1 cellular context compared by ENCODE assay signal in the genomic region with DNA sequence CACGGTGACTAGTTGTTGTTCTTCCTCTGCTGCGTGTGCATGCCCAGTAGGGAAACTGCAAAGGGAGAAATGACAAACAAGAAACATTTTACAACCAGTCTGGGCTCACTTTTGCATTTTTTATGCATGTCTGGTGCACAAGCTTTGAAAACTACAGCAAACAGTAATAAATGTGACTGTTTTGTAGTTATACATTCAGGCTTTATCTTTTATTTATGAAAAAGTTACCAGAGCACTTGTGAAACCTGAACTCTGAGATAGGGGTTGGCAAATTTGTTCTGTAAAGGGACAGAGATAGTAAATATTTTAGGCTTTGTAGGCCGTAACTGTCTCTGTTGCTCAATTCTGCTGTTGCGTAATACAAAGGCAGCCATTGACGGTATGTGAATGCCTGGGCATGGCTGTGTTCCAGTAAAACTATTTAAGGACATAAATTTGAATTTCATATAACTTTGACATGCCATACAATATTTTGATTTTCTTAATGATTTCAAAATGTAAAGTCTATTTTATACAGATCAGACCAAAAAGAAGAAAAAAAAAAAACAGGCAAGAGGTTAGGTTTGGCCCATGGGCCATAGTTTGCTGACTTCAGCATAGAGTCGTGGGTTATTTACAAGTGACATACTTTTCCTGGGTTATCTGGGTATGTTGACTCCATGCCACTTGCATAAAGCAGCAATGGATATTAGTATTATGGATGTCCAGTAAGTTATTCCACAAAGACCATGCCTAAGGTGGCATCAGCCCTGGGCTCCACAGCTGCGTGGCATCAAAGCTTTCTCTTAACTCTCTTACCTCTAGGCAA.
TF ChIP-seq lines count a peak whose summit lies in the region.

No MANE protein-coding gene starts in this region.

TF ChIP-seq in HepG2, 621 proteins besides CTCF, POLR2A, EP300 and RAD21 (continued from another document and continues in another):
- TF ChIP-seq, protein P1, sequence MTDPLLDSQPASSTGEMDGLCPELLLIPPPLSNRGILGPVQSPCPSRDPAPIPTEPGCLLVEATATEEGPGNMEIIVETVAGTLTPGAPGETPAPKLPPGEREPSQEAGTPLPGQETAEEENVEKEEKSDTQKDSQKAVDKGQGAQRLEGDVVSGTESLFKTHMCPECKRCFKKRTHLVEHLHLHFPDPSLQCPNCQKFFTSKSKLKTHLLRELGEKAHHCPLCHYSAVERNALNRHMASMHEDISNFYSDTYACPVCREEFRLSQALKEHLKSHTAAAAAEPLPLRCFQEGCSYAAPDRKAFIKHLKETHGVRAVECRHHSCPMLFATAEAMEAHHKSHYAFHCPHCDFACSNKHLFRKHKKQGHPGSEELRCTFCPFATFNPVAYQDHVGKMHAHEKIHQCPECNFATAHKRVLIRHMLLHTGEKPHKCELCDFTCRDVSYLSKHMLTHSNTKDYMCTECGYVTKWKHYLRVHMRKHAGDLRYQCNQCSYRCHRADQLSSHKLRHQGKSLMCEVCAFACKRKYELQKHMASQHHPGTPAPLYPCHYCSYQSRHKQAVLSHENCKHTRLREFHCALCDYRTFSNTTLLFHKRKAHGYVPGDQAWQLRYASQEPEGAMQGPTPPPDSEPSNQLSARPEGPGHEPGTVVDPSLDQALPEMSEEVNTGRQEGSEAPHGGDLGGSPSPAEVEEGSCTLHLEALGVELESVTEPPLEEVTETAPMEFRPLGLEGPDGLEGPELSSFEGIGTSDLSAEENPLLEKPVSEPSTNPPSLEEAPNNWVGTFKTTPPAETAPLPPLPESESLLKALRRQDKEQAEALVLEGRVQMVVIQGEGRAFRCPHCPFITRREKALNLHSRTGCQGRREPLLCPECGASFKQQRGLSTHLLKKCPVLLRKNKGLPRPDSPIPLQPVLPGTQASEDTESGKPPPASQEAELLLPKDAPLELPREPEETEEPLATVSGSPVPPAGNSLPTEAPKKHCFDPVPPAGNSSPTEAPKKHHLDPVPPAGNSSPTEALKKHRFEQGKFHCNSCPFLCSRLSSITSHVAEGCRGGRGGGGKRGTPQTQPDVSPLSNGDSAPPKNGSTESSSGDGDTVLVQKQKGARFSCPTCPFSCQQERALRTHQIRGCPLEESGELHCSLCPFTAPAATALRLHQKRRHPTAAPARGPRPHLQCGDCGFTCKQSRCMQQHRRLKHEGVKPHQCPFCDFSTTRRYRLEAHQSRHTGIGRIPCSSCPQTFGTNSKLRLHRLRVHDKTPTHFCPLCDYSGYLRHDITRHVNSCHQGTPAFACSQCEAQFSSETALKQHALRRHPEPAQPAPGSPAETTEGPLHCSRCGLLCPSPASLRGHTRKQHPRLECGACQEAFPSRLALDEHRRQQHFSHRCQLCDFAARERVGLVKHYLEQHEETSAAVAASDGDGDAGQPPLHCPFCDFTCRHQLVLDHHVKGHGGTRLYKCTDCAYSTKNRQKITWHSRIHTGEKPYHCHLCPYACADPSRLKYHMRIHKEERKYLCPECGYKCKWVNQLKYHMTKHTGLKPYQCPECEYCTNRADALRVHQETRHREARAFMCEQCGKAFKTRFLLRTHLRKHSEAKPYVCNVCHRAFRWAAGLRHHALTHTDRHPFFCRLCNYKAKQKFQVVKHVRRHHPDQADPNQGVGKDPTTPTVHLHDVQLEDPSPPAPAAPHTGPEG (CRISPR knock-in tag; IDR thresholded peaks at IDR 0.05) = 0 out of 2 replicates have a peak, but pooled peaks have one; percentile 78
- TF ChIP-seq ZKSCAN5 (CRISPR knock-in tag; IDR thresholded peaks at IDR 0.05) (no peak), ZEB1 (IDR thresholded peaks at IDR 0.05; ENCODE audit: insufficient replicate concordance, low read depth) (peak; percentile 74), TFDP1 (CRISPR knock-in tag; IDR thresholded peaks at IDR 0.05; ENCODE audit: borderline replicate concordance) (peak; percentile 48; the same call in 1 of the 2 replicates), TSC22D2 (CRISPR knock-in tag; IDR thresholded peaks at IDR 0.05; ENCODE audit: borderline replicate concordance) (peak; percentile 75; the same call in 1 of the 2 replicates), MED13 (CRISPR knock-in tag; IDR thresholded peaks at IDR 0.05) (peak; percentile 94), NAIF1 (CRISPR knock-in tag; IDR thresholded peaks at IDR 0.05; ENCODE audit: borderline replicate concordance) (no peak), ZNF800 (CRISPR knock-in tag; IDR thresholded peaks at IDR 0.05) (peak; percentile 79), NONO (IDR thresholded peaks at IDR 0.05) (no peak), NONO (CRISPR knock-in tag; conservative IDR thresholded peaks at IDR 0.05) (peak; percentile 37; the same call in 1 of the 2 replicates), ZSCAN20 (CRISPR knock-in tag; IDR thresholded peaks at IDR 0.05; ENCODE audit: borderline replicate concordance) (no peak), TCF7L2 (IDR thresholded peaks at IDR 0.05; ENCODE audit: low read depth, low read length) (peak; percentile 81), BRCA1 (CRISPR knock-in tag; IDR thresholded peaks at IDR 0.05) (peak; percentile 97; the same call in 1 of the 2 replicates), RFX5 (IDR thresholded peaks at IDR 0.05; ENCODE audit: low read depth, low read length) (no peak), EHMT2 (IDR thresholded peaks at IDR 0.05; ENCODE audit: borderline replicate concordance, low read depth, low read length) (peak; percentile 97), KLF13 (CRISPR knock-in tag; IDR thresholded peaks at IDR 0.05) (no peak), ZNF792 (CRISPR knock-in tag; IDR thresholded peaks at IDR 0.05) (peak; percentile 100)
- TF ChIP-seq, protein P2, sequence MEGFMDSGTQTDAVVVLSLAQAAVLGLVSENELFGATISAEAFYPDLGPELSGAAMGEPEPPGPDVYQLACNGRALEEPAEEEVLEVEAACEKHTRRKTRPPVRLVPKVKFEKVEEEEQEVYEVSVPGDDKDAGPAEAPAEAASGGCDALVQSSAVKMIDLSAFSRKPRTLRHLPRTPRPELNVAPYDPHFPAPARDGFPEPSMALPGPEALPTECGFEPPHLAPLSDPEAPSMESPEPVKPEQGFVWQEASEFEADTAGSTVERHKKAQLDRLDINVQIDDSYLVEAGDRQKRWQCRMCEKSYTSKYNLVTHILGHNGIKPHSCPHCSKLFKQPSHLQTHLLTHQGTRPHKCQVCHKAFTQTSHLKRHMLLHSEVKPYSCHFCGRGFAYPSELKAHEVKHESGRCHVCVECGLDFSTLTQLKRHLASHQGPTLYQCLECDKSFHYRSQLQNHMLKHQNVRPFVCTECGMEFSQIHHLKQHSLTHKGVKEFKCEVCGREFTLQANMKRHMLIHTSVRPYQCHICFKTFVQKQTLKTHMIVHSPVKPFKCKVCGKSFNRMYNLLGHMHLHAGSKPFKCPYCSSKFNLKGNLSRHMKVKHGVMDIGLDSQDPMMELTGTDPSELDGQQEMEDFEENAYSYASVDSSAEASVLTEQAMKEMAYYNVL (CRISPR knock-in tag; IDR thresholded peaks at IDR 0.05; ENCODE audit: borderline replicate concordance) = peak; percentile 88; the same call in 1 of the 2 replicates
- TF ChIP-seq, protein P3, sequence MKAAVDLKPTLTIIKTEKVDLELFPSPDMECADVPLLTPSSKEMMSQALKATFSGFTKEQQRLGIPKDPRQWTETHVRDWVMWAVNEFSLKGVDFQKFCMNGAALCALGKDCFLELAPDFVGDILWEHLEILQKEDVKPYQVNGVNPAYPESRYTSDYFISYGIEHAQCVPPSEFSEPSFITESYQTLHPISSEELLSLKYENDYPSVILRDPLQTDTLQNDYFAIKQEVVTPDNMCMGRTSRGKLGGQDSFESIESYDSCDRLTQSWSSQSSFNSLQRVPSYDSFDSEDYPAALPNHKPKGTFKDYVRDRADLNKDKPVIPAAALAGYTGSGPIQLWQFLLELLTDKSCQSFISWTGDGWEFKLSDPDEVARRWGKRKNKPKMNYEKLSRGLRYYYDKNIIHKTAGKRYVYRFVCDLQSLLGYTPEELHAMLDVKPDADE (CRISPR knock-in tag; IDR thresholded peaks at IDR 0.05) = no peak
- TF ChIP-seq, protein P4, sequence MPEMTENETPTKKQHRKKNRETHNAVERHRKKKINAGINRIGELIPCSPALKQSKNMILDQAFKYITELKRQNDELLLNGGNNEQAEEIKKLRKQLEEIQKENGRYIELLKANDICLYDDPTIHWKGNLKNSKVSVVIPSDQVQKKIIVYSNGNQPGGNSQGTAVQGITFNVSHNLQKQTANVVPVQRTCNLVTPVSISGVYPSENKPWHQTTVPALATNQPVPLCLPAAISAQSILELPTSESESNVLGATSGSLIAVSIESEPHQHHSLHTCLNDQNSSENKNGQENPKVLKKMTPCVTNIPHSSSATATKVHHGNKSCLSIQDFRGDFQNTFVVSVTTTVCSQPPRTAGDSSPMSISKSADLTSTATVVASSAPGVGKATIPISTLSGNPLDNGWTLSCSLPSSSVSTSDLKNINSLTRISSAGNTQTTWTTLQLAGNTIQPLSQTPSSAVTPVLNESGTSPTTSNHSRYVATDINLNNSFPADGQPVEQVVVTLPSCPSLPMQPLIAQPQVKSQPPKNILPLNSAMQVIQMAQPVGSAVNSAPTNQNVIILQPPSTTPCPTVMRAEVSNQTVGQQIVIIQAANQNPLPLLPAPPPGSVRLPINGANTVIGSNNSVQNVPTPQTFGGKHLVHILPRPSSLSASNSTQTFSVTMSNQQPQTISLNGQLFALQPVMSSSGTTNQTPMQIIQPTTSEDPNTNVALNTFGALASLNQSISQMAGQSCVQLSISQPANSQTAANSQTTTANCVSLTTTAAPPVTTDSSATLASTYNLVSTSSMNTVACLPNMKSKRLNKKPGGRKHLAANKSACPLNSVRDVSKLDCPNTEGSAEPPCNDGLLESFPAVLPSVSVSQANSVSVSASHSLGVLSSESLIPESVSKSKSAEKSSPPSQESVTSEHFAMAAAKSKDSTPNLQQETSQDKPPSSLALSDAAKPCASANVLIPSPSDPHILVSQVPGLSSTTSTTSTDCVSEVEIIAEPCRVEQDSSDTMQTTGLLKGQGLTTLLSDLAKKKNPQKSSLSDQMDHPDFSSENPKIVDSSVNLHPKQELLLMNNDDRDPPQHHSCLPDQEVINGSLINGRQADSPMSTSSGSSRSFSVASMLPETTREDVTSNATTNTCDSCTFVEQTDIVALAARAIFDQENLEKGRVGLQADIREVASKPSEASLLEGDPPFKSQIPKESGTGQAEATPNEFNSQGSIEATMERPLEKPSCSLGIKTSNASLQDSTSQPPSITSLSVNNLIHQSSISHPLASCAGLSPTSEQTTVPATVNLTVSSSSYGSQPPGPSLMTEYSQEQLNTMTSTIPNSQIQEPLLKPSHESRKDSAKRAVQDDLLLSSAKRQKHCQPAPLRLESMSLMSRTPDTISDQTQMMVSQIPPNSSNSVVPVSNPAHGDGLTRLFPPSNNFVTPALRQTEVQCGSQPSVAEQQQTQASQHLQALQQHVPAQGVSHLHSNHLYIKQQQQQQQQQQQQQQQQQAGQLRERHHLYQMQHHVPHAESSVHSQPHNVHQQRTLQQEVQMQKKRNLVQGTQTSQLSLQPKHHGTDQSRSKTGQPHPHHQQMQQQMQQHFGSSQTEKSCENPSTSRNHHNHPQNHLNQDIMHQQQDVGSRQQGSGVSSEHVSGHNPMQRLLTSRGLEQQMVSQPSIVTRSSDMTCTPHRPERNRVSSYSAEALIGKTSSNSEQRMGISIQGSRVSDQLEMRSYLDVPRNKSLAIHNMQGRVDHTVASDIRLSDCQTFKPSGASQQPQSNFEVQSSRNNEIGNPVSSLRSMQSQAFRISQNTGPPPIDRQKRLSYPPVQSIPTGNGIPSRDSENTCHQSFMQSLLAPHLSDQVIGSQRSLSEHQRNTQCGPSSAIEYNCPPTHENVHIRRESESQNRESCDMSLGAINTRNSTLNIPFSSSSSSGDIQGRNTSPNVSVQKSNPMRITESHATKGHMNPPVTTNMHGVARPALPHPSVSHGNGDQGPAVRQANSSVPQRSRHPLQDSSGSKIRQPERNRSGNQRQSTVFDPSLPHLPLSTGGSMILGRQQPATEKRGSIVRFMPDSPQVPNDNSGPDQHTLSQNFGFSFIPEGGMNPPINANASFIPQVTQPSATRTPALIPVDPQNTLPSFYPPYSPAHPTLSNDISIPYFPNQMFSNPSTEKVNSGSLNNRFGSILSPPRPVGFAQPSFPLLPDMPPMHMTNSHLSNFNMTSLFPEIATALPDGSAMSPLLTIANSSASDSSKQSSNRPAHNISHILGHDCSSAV (CRISPR knock-in tag; IDR thresholded peaks at IDR 0.05; ENCODE audit: borderline replicate concordance) = no peak
- TF ChIP-seq, protein P5, sequence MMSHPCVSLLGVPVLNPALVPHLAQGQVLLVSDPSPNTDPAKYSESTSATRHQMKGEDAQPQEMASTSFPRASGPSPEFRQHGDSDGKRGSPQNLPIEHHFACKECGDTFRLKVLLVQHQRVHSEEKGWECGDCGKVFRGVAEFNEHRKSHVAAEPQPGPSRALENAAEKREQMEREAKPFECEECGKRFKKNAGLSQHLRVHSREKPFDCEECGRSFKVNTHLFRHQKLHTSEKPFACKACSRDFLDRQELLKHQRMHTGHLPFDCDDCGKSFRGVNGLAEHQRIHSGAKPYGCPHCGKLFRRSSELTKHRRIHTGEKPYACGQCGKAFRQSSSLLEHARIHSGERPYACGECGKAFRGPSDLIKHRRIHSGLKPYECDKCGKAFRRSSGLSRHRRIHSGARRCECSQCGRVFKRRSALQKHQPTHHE (CRISPR knock-in tag; IDR thresholded peaks at IDR 0.05; ENCODE audit: borderline replicate concordance) = peak; percentile 93; the same call in 1 of the 2 replicates
